Comparison of ENCODE assay signal across 8 cellular contexts in genomic region chr9:96854877-96855273, GRCh38. TPM values are rescaled to one million over a fixed set of nuclear protein-coding genes. Genes with fewer than 3 reads are reported as not detected.
A peak's percentile ranks its signal among the peaks of the same experiment; 100 is the strongest.
DNase-seq lines count a peak whose midpoint lies in the region; ATAC-seq, FAIRE-seq and TF ChIP-seq lines count a peak whose summit lies in the region.

No MANE protein-coding gene starts in this region.

- FAIRE-seq in keratinocyte (lab: Jason Lieb, UNC) = no peak

- H3K27me3 ChIP-seq in keratinocyte (ENCODE audit: control insufficient read depth, extremely low read depth, insufficient read depth, low read length) (no peaks in the 10 kb centered on the region), stomach smooth muscle (ENCODE audit: control insufficient read depth in 1 of 2, insufficient read depth in 2 of 2, low read length in 2 of 2) (no peaks in the 10 kb centered on the region)

- intact Hi-C loops in activated CD4-positive, alpha-beta T cell treated with anti-CD3 and anti-CD28 coated beads, Interleukin-2, amount 10 ng/mL, durations not matched to agents 24 days and 14 days (cut with micrococcal nuclease) = loop anchor here (1.0 to 10.0 kb wide), 10 partner anchors 78 to 840 kb away; partner anchors contain the start of genes CTSV, NCBP1, TDRD7 and TSTD2

- H3K27ac ChIP-seq in keratinocyte (ENCODE audit: control insufficient read depth, insufficient read depth, low read length) = no peak overlapping the region
- no peak overlapping the region for H3K27ac ChIP-seq in stomach smooth muscle (ENCODE audit: low read length)

- H2AFZ ChIP-seq in keratinocyte (ENCODE audit: control insufficient read depth, low read length) = no peak overlapping the region

- peaks cover 11% of the 10 kb centered on the region for H3K36me3 Mint-ChIP-seq in activated CD4-positive, alpha-beta T cell treated with anti-CD3 and anti-CD28 coated beads, Interleukin-2, amount 10 ng/mL, durations not matched to agents 24 days and 14 days (ENCODE audit: low read depth)
- peaks cover 15% of the 10 kb centered on the region for H3K36me3 Mint-ChIP-seq in activated T-helper 17 cell treated with anti-CD3 and anti-CD28 coated beads, Interleukin-2, amount 50 U/mL, for 72 hours (ENCODE audit: low read depth)

- H3K4me2 ChIP-seq in keratinocyte (ENCODE audit: control insufficient read depth, extremely low read depth, insufficient read depth, low read depth, low read length) = peak overlapping the region; percentile 98

- TF ChIP-seq CTCF in keratinocyte (optimal IDR thresholded peaks at IDR 0.05 in 1 of 3, IDR thresholded peaks at IDR 0.05 in 1 of 3, conservative IDR thresholded peaks at IDR 0.05 in 1 of 3; ENCODE audit: extremely low read depth in 1 of 3, insufficient read depth in 2 of 3, low read length in 3 of 3) = no peak

- peak overlapping the region; percentile 58 for H3K4me3 Mint-ChIP-seq in activated CD4-positive, alpha-beta T cell treated with anti-CD3 and anti-CD28 coated beads, Interleukin-2, amount 10 ng/mL, durations not matched to agents 24 days and 14 days
- peak overlapping the region; percentile 90 for H3K4me3 Mint-ChIP-seq in activated T-helper 17 cell treated with anti-CD3 and anti-CD28 coated beads, Interleukin-2, amount 50 U/mL, for 72 hours

- peaks cover 21% of the 10 kb centered on the region for H3K27me3 Mint-ChIP-seq in activated CD4-positive, alpha-beta T cell treated with anti-CD3 and anti-CD28 coated beads, Interleukin-2, amount 10 ng/mL, durations not matched to agents 24 days and 14 days
- H3K27me3 Mint-ChIP-seq in activated T-helper 17 cell treated with anti-CD3 and anti-CD28 coated beads, Interleukin-2, amount 50 U/mL, for 72 hours = peaks cover 4% of the 10 kb centered on the region

- H3K9me3 ChIP-seq in keratinocyte (ENCODE audit: control insufficient read depth, low read depth, low read length) (no peaks in the 10 kb centered on the region), stomach smooth muscle (ENCODE audit: control insufficient read depth in 2 of 2, low read length in 2 of 2) (no peaks in the 10 kb centered on the region)

- DNase-seq in activated CD4-positive, alpha-beta T cell treated with anti-CD3 and anti-CD28 coated beads, Interleukin-2, amount 10 ng/mL, durations not matched to agents 24 days and 14 days = no peak
- DNase-seq in activated CD4-positive, alpha-beta T cell treated with anti-CD3 and anti-CD28 coated beads, Interleukin-2, amount 50 U/mL, for 4 hours = no peak
- DNase-seq in keratinocyte (ENCODE audit: low read depth, low spot score) (no peak), NOMO-1 treated with dmso at 0.1 percent for 144 hours (lab: John Stamatoyannopoulos, UW; ENCODE audit: unreplicated experiment) (no peak), HCEC 1CT (no peak)

- no peak overlapping the region for H3K9ac ChIP-seq in keratinocyte (ENCODE audit: control insufficient read depth, extremely low read depth, insufficient read depth, low read length)
- peak overlapping the region in 1 of 2 donors; percentile 73 for H3K9ac ChIP-seq in stomach smooth muscle (ENCODE audit: low read length in 2 of 2)

- no peaks in the 10 kb centered on the region for H3K36me3 ChIP-seq in keratinocyte (ENCODE audit: control insufficient read depth in 2 of 2, extremely low read depth in 1 of 2, insufficient read depth in 2 of 2, low read length in 2 of 2)
- no peaks in the 10 kb centered on the region for H3K36me3 ChIP-seq in stomach smooth muscle (ENCODE audit: control insufficient read depth in 2 of 2, insufficient read depth in 2 of 2, low read length in 2 of 2)

- no peak for ATAC-seq in activated T-helper 17 cell treated with anti-CD3 and anti-CD28 coated beads, Interleukin-2, amount 50 U/mL, for 72 hours (replicated peaks)
- ATAC-seq in esophagus mucosa = no peak

- H4K20me1 ChIP-seq in keratinocyte (ENCODE audit: control insufficient read depth, extremely low read depth, insufficient read depth, low read length) = peaks cover 3% of the 10 kb centered on the region

- peaks cover 3% of the 10 kb centered on the region for H3K9me3 Mint-ChIP-seq in activated CD4-positive, alpha-beta T cell treated with anti-CD3 and anti-CD28 coated beads, Interleukin-2, amount 10 ng/mL, durations not matched to agents 24 days and 14 days
- H3K9me3 Mint-ChIP-seq in activated T-helper 17 cell treated with anti-CD3 and anti-CD28 coated beads, Interleukin-2, amount 50 U/mL, for 72 hours = no peaks in the 10 kb centered on the region

- H3K4me3 ChIP-seq in keratinocyte (ENCODE audit: control insufficient read depth in 2 of 3, extremely low read depth in 1 of 3, insufficient read depth in 2 of 3, low read depth in 1 of 3, low read length in 3 of 3) = peak overlapping the region in 2 of 3 experiments; percentile 88 to 90
- peak overlapping the region; percentile 75 to 88 for H3K4me3 ChIP-seq in stomach smooth muscle (ENCODE audit: low read length in 2 of 2)

- H3K79me2 ChIP-seq in keratinocyte (ENCODE audit: control insufficient read depth, insufficient read depth, low read length) = peaks cover 19% of the 10 kb centered on the region

- peaks cover 47% of the 10 kb centered on the region for H3K4me1 ChIP-seq in keratinocyte (ENCODE audit: control insufficient read depth, extremely low read depth, insufficient read depth, low read length)
- peaks cover 11% of the 10 kb centered on the region for H3K4me1 ChIP-seq in stomach smooth muscle (ENCODE audit: control insufficient read depth, insufficient read depth, low read length)

- peaks cover 3% of the 10 kb centered on the region for H3K9me1 ChIP-seq in keratinocyte (ENCODE audit: control insufficient read depth, extremely low read depth, insufficient read depth, low read length)

- dilution Hi-C loops in keratinocyte (cut with MboI; ENCODE audit: extremely low pct_ligation_motif_present, low sequenced_read_pairs) = no loop called here

- peaks cover 42% of the 10 kb centered on the region for H3K4me1 Mint-ChIP-seq in activated CD4-positive, alpha-beta T cell treated with anti-CD3 and anti-CD28 coated beads, Interleukin-2, amount 10 ng/mL, durations not matched to agents 24 days and 14 days
- H3K4me1 Mint-ChIP-seq in activated T-helper 17 cell treated with anti-CD3 and anti-CD28 coated beads, Interleukin-2, amount 50 U/mL, for 72 hours = peaks cover 17% of the 10 kb centered on the region

- no peak overlapping the region for H3K27ac Mint-ChIP-seq in activated CD4-positive, alpha-beta T cell treated with anti-CD3 and anti-CD28 coated beads, Interleukin-2, amount 10 ng/mL, durations not matched to agents 24 days and 14 days
- H3K27ac Mint-ChIP-seq in activated T-helper 17 cell treated with anti-CD3 and anti-CD28 coated beads, Interleukin-2, amount 50 U/mL, for 72 hours = no peak overlapping the region

RNA-seq across cellular contexts. Expression of gene ZNF782, which starts 0.6 kb away (rescaled TPM):
- 4.3 and 5.1 TPM in 2 replicates for total RNA-seq in activated CD4-positive, alpha-beta T cell treated with anti-CD3 and anti-CD28 coated beads, Interleukin-2, amount 10 ng/mL, durations not matched to agents 24 days and 14 days
- total RNA-seq in activated T-helper 17 cell treated with anti-CD3 and anti-CD28 coated beads, Interleukin-2, amount 50 U/mL, for 72 hours = 1 to 10 TPM; 5.6 to 5.7 TPM
- 1.2 to 2.0 TPM (median 1.4 TPM) in 3 replicates for polyA plus RNA-seq in keratinocyte
- polyA plus RNA-seq in keratinocyte (2011; ENCODE audit: low read depth) = 3.6 TPM
- polyA plus RNA-seq in keratinocyte (2011; cell fraction: cytosol; rRNA removed) = 0.84 and 0.96 TPM in 2 replicates
- 3.6 and 4.7 TPM in 2 replicates for polyA plus RNA-seq in keratinocyte (2011; cell fraction: nucleus; rRNA removed)
- polyA plus RNA-seq in keratinocyte (2012; ENCODE audit: low replicate concordance) = 1.5 and 1.6 TPM in 2 replicates
- 0.39 to 4.4 TPM (median 1.5 TPM) in 3 replicates for polyA minus RNA-seq in keratinocyte
- polyA minus RNA-seq in keratinocyte (2011; cell fraction: cytosol; rRNA and poly(A)+ RNA removed) = 3.3 TPM
- 5.2 and 11.6 TPM in 2 replicates for polyA minus RNA-seq in keratinocyte (2011; cell fraction: nucleus; rRNA and poly(A)+ RNA removed)
- total RNA-seq in esophagus mucosa = 1.5 TPM
